In the genomic region with DNA sequence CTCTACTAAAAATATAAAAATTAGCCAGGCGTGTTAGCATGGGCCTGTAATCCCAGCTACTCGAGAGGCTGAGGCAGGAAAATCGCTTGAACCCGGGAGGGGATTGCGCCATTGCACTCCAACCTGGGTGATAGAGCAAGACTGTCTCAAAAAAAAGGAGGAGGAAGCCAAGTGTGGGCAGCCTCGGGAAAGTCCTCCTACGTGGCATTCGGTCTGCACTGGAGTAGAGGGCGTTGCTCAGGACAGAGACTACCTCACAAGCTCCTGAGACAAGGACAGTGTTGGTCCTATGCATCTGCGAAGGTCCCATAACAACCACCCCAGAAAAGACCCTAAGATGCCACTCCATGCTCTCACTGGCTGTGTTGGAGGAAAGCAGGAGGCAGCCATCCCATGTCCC, we compare ENCODE assay signal across 22 cellular contexts. TPM values are rescaled to one million over a fixed set of nuclear protein-coding genes. Genes with fewer than 3 reads are reported as not detected.
DNase-seq lines count a peak whose midpoint lies in the region; ATAC-seq, FAIRE-seq and TF ChIP-seq lines count a peak whose summit lies in the region.
"Had no signal": no experiment of that assay in that cellular context is flagged by ENCODE, and none has a peak within 500 bp of the region (broad histone marks: within the 10 kb centered on the region; RNA-seq: fewer than 3 reads in every experiment).

No MANE protein-coding gene starts in this region.

- no peaks in the 10 kb centered on the region for H3K79me2 ChIP-seq in GM23338 (replicated peaks; ENCODE audit: insufficient read depth)
- H3K79me2 ChIP-seq in PC-9 (ENCODE audit: low read depth) = no peaks in the 10 kb centered on the region
- no peaks in the 10 kb centered on the region for H3K79me2 ChIP-seq in fibroblast of lung (ENCODE audit: control insufficient read depth, insufficient read depth, low read length)

- peaks cover 6% of the 10 kb centered on the region; the same call in 1 of the 2 replicates for H3K4me1 ChIP-seq in GM23338 (ENCODE audit: insufficient read depth)
- peaks cover 58% of the 10 kb centered on the region for H3K4me1 ChIP-seq in PC-9 (replicated peaks; ENCODE audit: insufficient read depth)
- H3K4me1 ChIP-seq in fibroblast of lung (ENCODE audit: control insufficient read depth, extremely low read depth, insufficient read depth, low read length) = peaks cover 14% of the 10 kb centered on the region
- H3K4me1 ChIP-seq in skeletal muscle satellite cell (ENCODE audit: control insufficient read depth, insufficient read depth, low read length) = peaks cover 77% of the 10 kb centered on the region
- H3K4me1 ChIP-seq: Peyer's patch had no signal

- H3K27me3 Mint-ChIP-seq in GM23338 (ENCODE audit: insufficient read depth, low read depth, poor library complexity) = peaks cover 14% of the 10 kb centered on the region

- H3K4me3 ChIP-seq in GM23338 = no peak overlapping the region
- no peak overlapping the region for H3K4me3 ChIP-seq in PC-9
- no peak overlapping the region for H3K4me3 ChIP-seq in fibroblast of lung (replicated peaks in 1 of 4; ENCODE audit: control extremely low read depth in 1 of 4, insufficient read depth in 1 of 4, low read depth in 3 of 4, low read length in 4 of 4)
- H3K4me3 ChIP-seq in skeletal muscle satellite cell (ENCODE audit: low read length) = no peak overlapping the region
- H3K4me3 ChIP-seq: Peyer's patch, sigmoid colon had no signal

- H3K36me3 ChIP-seq in GM23338 (ENCODE audit: insufficient read depth) (no peaks in the 10 kb centered on the region), PC-9 (ENCODE audit: low read depth) (no peaks in the 10 kb centered on the region), fibroblast of lung (ENCODE audit: control insufficient read depth, insufficient read depth, low read length) (no peaks in the 10 kb centered on the region), skeletal muscle satellite cell (ENCODE audit: insufficient read depth, low read length) (no peaks in the 10 kb centered on the region)
- H3K36me3 ChIP-seq: Peyer's patch, sigmoid colon had no signal

- H3K4me2 ChIP-seq in GM23338 (no peak overlapping the region), PC-9 (peak overlapping the region; percentile 58), fibroblast of lung (ENCODE audit: extremely low read depth, insufficient read depth, low read length) (peak overlapping the region; percentile 32), skeletal muscle satellite cell (ENCODE audit: low read length) (peak overlapping the region; percentile 47)

- H3K9me3 ChIP-seq in PC-9 (ENCODE audit: insufficient read depth, low read depth) = no peaks in the 10 kb centered on the region
- H3K9me3 ChIP-seq in fibroblast of lung (ENCODE audit: control insufficient read depth, insufficient read depth, low read depth, low read length) = no peaks in the 10 kb centered on the region
- no peaks in the 10 kb centered on the region for H3K9me3 ChIP-seq in skeletal muscle satellite cell (replicated peaks; ENCODE audit: low read length)
- H3K9me3 ChIP-seq: Peyer's patch, sigmoid colon had no signal

- no peak overlapping the region for H3K27ac ChIP-seq in GM23338 (ENCODE audit: low read depth)
- H3K27ac ChIP-seq in PC-9 = peak overlapping the region; percentile 99
- H3K27ac ChIP-seq in fibroblast of lung (ENCODE audit: insufficient read depth, low read length) = peak overlapping the region; percentile 95
- H3K27ac ChIP-seq: Peyer's patch had no signal

- ATAC-seq in GM23338 = no peak
- ATAC-seq in HG02970 (IDR thresholded peaks at IDR 0.05; ENCODE audit: low FRiP score, unreplicated experiment) = no peak
- ATAC-seq: activated CD4-positive, CD25-positive, alpha-beta regulatory T cell treated with anti-CD3 and anti-CD28 coated beads, Interleukin-2, amount 50 U/mL, for 24 hours; T-helper 17 cell had no signal

- H3F3A ChIP-seq in GM23338 (replicated peaks; ENCODE audit: low read depth) (0 out of 2 replicates have a peak, but pooled peaks cover 4% of the 10 kb centered on the region), PC-9 (ENCODE audit: insufficient read depth, low read depth) (peaks cover 62% of the 10 kb centered on the region)

- H3K9me3 Mint-ChIP-seq in GM23338 = no peaks in the 10 kb centered on the region; the same call in 1 of the 3 replicates

- no peak for DNase-seq in GM23338 (ENCODE audit: low spot score)
- no peak for DNase-seq in PC-9
- DNase-seq in fibroblast of lung (ENCODE audit: low read depth in 2 of 2) = peak in 1 of 2 donors; percentile 48
- no peak for DNase-seq in D721Med (ENCODE audit: insufficient read length, low spot score)
- no peak for DNase-seq in NCI-H1694 treated with DMSO at 0.1 percent for 48 hours (lab: John Stamatoyannopoulos, UW)
- DNase-seq in activated CD4-positive, CD25-positive, alpha-beta regulatory T cell treated with anti-CD3 and anti-CD28 coated beads, Interleukin-2, amount 50 U/mL, for 72 hours = no peak
- DNase-seq: C1 segment of cervical spinal cord; cerebellar nuclear complex; DMS79; MV-4-11; NCI-H2107; NCI-H774; Peyer's patch; sigmoid colon; stimulated activated naive CD4-positive, alpha-beta T cell; T-helper 17 cell had no signal

- H3K9ac ChIP-seq in fibroblast of lung (ENCODE audit: insufficient read depth, low read length) (no peak overlapping the region), skeletal muscle satellite cell (ENCODE audit: low read depth, low read length) (peak overlapping the region; percentile 84)

- H3K4me3 Mint-ChIP-seq in GM23338 = no peak overlapping the region
- H3K4me3 Mint-ChIP-seq: activated naive CD8-positive, alpha-beta T cell; T-helper 17 cell had no signal

- CTCF ChIA-PET in PC-9 (lab: Charles Lee) = interaction anchor here (0.6 to 1.4 kb wide), 5 partner anchors 22 to 467 kb away, joined by 3 to 5 read pairs (median 3); a partner anchor contains a TSS

- no peak for FAIRE-seq in D721Med (lab: Jason Lieb, UNC)
- FAIRE-seq: HTR-8/SVneo had no signal

- peaks cover under 1% of the 10 kb centered on the region; the same call in 2 of the 3 replicates for H3K4me1 Mint-ChIP-seq in GM23338

- H4K20me1 ChIP-seq in GM23338 (replicated peaks; ENCODE audit: insufficient read depth) = no peaks in the 10 kb centered on the region
- H4K20me1 ChIP-seq in PC-9 (ENCODE audit: insufficient read depth) = no peaks in the 10 kb centered on the region
- no peaks in the 10 kb centered on the region for H4K20me1 ChIP-seq in fibroblast of lung (ENCODE audit: control insufficient read depth, extremely low read depth, insufficient read depth, low read length)

- H3K36me3 Mint-ChIP-seq in GM23338 (ENCODE audit: low read depth) = no peaks in the 10 kb centered on the region
- H3K36me3 Mint-ChIP-seq: activated naive CD8-positive, alpha-beta T cell had no signal

- no TSS peak for BruUV-seq in PC-9 (replicated peaks; lab: Mats Ljungman, UMichigan)

- TF ChIP-seq CTCF in GM23338 (conservative IDR thresholded peaks at IDR 0.05; ENCODE audit: low read depth in 2 of 2) (no peak), PC-9 (conservative IDR thresholded peaks at IDR 0.05) (no peak), fibroblast of lung (conservative IDR thresholded peaks at IDR 0.05 in 1 of 2, IDR thresholded peaks at IDR 0.05 in 1 of 2; ENCODE audit: low read depth in 1 of 2, low read length in 2 of 2) (no peak), D721Med (IDR thresholded peaks at IDR 0.05; ENCODE audit: insufficient read depth, missing control alignments) (no peak)

- peak overlapping the region; percentile 52; the same call in 1 of the 2 replicates for H2AFZ ChIP-seq in GM23338
- no peak overlapping the region for H2AFZ ChIP-seq in PC-9
- no peak overlapping the region for H2AFZ ChIP-seq in fibroblast of lung (ENCODE audit: low read length)

- H3K27me3 ChIP-seq in GM23338 (ENCODE audit: insufficient read depth) (no peaks in the 10 kb centered on the region), PC-9 (ENCODE audit: insufficient read depth, low read depth) (no peaks in the 10 kb centered on the region), fibroblast of lung (ENCODE audit: control insufficient read depth, insufficient read depth, low read length) (no peaks in the 10 kb centered on the region), skeletal muscle satellite cell (ENCODE audit: control insufficient read depth, insufficient read depth, low read length) (no peaks in the 10 kb centered on the region)
- H3K27me3 ChIP-seq: Peyer's patch, sigmoid colon had no signal

- H3K9me2 ChIP-seq in GM23338 (ENCODE audit: insufficient read depth) (no peaks in the 10 kb centered on the region), PC-9 (ENCODE audit: insufficient read depth) (no peaks in the 10 kb centered on the region)

- no peak overlapping the region for H3K27ac Mint-ChIP-seq in GM23338
- H3K27ac Mint-ChIP-seq: activated naive CD8-positive, alpha-beta T cell; T-helper 17 cell had no signal

- POLR2A ChIA-PET in PC-9 (lab: Charles Lee; ENCODE audit: unreplicated experiment) = interaction anchor here (0.5 to 2.1 kb wide), 8 partner anchors 8 to 228 kb away, joined by 4 to 27 read pairs (median 10); a partner anchor contains a TSS

- intact Hi-C loops in PC-9 (cut with micrococcal nuclease; ENCODE audit: unreplicated experiment) = loop anchor here (1.0 kb wide), 4 partner anchors 8 to 32 kb away; a partner anchor contains a TSS

RNA-seq across cellular contexts. Expression of a gene that starts 10.0 kb away (rescaled TPM):
- total RNA-seq in GM23338 (2014; rRNA removed; shearing (Covaris generic)) = 0.97 and 2.0 TPM in 2 replicates
- 0.63 and 1.2 TPM in 2 replicates for polyA plus RNA-seq in GM23338 (2016; fragmentation: Nextera tagmentation; extraction: Ambion mirVana)
- 36.2 and 45.8 TPM in 2 replicates for total RNA-seq in PC-9 (2021)
- total RNA-seq in fibroblast of lung = 41.3 and 167 TPM in 2 replicates
- polyA plus RNA-seq in fibroblast of lung = 679 and 1,153 TPM in 2 replicates
- polyA plus RNA-seq in fibroblast of lung (2012) = 413 and 685 TPM in 2 replicates
- 763 and 1,105 TPM in 2 replicates for polyA minus RNA-seq in fibroblast of lung (ENCODE audit: low replicate concordance)
- total RNA-seq in skeletal muscle satellite cell (2012; rRNA removed) = 1,333 and 2,370 TPM in 2 replicates

RNA-seq across cellular contexts. Expression of a gene that starts 31.6 kb away (rescaled TPM):
- 12.9 and 15.7 TPM in 2 replicates for total RNA-seq in GM23338 (2014; rRNA removed; shearing (Covaris generic))
- polyA plus RNA-seq in GM23338 (2016; fragmentation: Nextera tagmentation; extraction: Ambion mirVana) (8.7 and 10.0 TPM in 2 replicates), fibroblast of lung (4.7 and 6.0 TPM in 2 replicates)
- total RNA-seq in PC-9 (2021) (72.3 and 81.6 TPM in 2 replicates), fibroblast of lung (21.8 and 27.6 TPM in 2 replicates)
- polyA plus RNA-seq in fibroblast of lung (2012) = 11.3 and 16.2 TPM in 2 replicates
- polyA minus RNA-seq in fibroblast of lung (ENCODE audit: low replicate concordance) = 9.5 and 9.6 TPM in 2 replicates
- total RNA-seq in skeletal muscle satellite cell (2012; rRNA removed) = 8.3 and 8.4 TPM in 2 replicates

RNA-seq across cellular contexts. Expression of a gene that starts 37.4 kb away (rescaled TPM):
- total RNA-seq in GM23338 (2014; rRNA removed; shearing (Covaris generic)) = 60.6 and 62.9 TPM in 2 replicates
- polyA plus RNA-seq in GM23338 (2016; fragmentation: Nextera tagmentation; extraction: Ambion mirVana) (11.5 and 12.2 TPM in 2 replicates), fibroblast of lung (128 and 185 TPM in 2 replicates)
- total RNA-seq in PC-9 (2021) (227 and 308 TPM in 2 replicates), fibroblast of lung (127 and 139 TPM in 2 replicates)
- polyA plus RNA-seq in fibroblast of lung (2012) = 136 and 181 TPM in 2 replicates
- 78.8 and 128 TPM in 2 replicates for polyA minus RNA-seq in fibroblast of lung (ENCODE audit: low replicate concordance)
- total RNA-seq in skeletal muscle satellite cell (2012; rRNA removed) = 160 and 168 TPM in 2 replicates

RNA-seq across cellular contexts. Expression of a gene that starts 48.5 kb away (rescaled TPM):
- 3.3 and 4.4 TPM in 2 replicates for total RNA-seq in GM23338 (2014; rRNA removed; shearing (Covaris generic))
- 2.6 and 3.0 TPM in 2 replicates for polyA plus RNA-seq in GM23338 (2016; fragmentation: Nextera tagmentation; extraction: Ambion mirVana)
- 2.1 and 2.3 TPM in 2 replicates for total RNA-seq in PC-9 (2021)
- 0.26 and 0.66 TPM in 2 replicates for total RNA-seq in fibroblast of lung
- 0.14 TPM in 1 of 2 replicates, not detected in the other for polyA plus RNA-seq in fibroblast of lung
- polyA plus RNA-seq in fibroblast of lung (2012) = 0.10 and 1.5 TPM in 2 replicates
- polyA minus RNA-seq in fibroblast of lung (ENCODE audit: low replicate concordance) = 0.15 TPM in 1 of 2 replicates, not detected in the other
- 0.22 and 2.8 TPM in 2 replicates for total RNA-seq in skeletal muscle satellite cell (2012; rRNA removed)
- total RNA-seq: liver, T-helper 17 cell had no signal
- polyA plus RNA-seq: liver had no signal

Comparison
In these comparisons a context has a peak if more than half of its experiments do, and no peak if none do; other contexts are left out.
1. RNA of a gene that starts 10.0 kb away (total RNA-seq): 41.3 to 167 TPM in fibroblast of lung and 36.2 to 45.8 TPM in PC-9; 0.97 to 2.0 TPM in GM23338; every median in the first group is over 10 times any median in the second.